8 cellular contexts compared by ENCODE assay signal in genomic region chr3:32502089-32502943, GRCh38. TPM values are rescaled to one million over a fixed set of nuclear protein-coding genes. Genes with fewer than 3 reads are reported as not detected.
DNase-seq lines count a peak whose midpoint lies in the region; ATAC-seq and TF ChIP-seq lines count a peak whose summit lies in the region.

TSS of gene CMTM6 (minus strand) at chr3:32502852. CDS start at chr3:32502745, 107 bp downstream.

- peak within 1 kb of the TSS; percentile 97 for H3K4me3 Mint-ChIP-seq in type B pancreatic cell

- H3K36me3 ChIP-seq in HAP-1 (replicated peaks), result no peaks in the 10 kb centered on the region
- H3K36me3 ChIP-seq in MM.1S (replicated peaks; ENCODE audit: insufficient read depth, low read length), result no peaks in the 10 kb centered on the region
- no peaks in the 10 kb centered on the region for H3K36me3 ChIP-seq in adrenal gland (replicated peaks in 1 of 2)
- peaks cover 0 to 12% (median 0%) of the 10 kb centered on the region in 9 donors for H3K36me3 ChIP-seq in heart right ventricle

- peak; percentile 27 to 60 for TF ChIP-seq POLR2A in adrenal gland (IDR thresholded peaks at IDR 0.05)

- in situ Hi-C loops in HAP-1 (cut with MboI; ENCODE audit: low sequenced_read_pairs), result loop anchor here (25.0 kb wide), 1 partner anchor 435 kb away; no protein-coding TSS in a partner anchor

- intact Hi-C loops in T-helper 1 cell treated with Interleukin-12 subunit alpha and Interleukin-12 subunit beta and Interleukin-4 antibody, amounts not matched to agents 30 ng/mL and 1 ng/mL, for 36 hours (cut with micrococcal nuclease), result loop anchor here (1.0 to 2.0 kb wide), 15 partner anchors 34 to 1296 kb away; partner anchors contain the start of genes CMTM7, CMTM8, CNOT10 and DYNC1LI1
- intact Hi-C loops in adrenal gland (cut with DNase I) (no loop called here), heart right ventricle (cut with DNase I) (loop anchor here in 3 of 10 donors (10.0 kb wide), 1 partner anchor 72 kb away; the partner anchor contains the start of gene DYNC1LI1 (in 3 of the 3)), posterior vena cava (cut with DNase I) (loop anchor here in 1 of 2 donors (5.0 kb wide), 1 partner anchor 165 kb away; no protein-coding TSS in a partner anchor)

- H3K9me3 ChIP-seq in HAP-1 (no peaks in the 10 kb centered on the region), MM.1S (replicated peaks; ENCODE audit: insufficient read depth, low read length) (no peaks in the 10 kb centered on the region), adrenal gland (replicated peaks in 1 of 3) (no peaks in the 10 kb centered on the region), heart right ventricle (no peaks in the 10 kb centered on the region)

- WGBS in adrenal gland, 4 donors, result 0% methylated on average over 23 to 62 of the region's 62 CpGs
- 0% methylated on average over 56 to 62 of the region's 62 CpGs for WGBS in heart right ventricle, 2 donors

- H3K4me3 ChIP-seq in HAP-1, result peak within 1 kb of the TSS; percentile 92
- H3K4me3 ChIP-seq in MM.1S (ENCODE audit: low read length), result peak within 1 kb of the TSS; percentile 99
- peak within 1 kb of the TSS; percentile 68 to 98 (median 90) for H3K4me3 ChIP-seq in adrenal gland
- peak within 1 kb of the TSS; percentile 61 to 97 (median 84) for H3K4me3 ChIP-seq in heart right ventricle

- H3K9me3 Mint-ChIP-seq in type B pancreatic cell, result no peaks in the 10 kb centered on the region

- peaks cover 20% of the 10 kb centered on the region for H3K4me1 Mint-ChIP-seq in type B pancreatic cell (ENCODE audit: unreplicated experiment)

- H3K27ac ChIP-seq in MM.1S (ENCODE audit: low read length), result peak within 1 kb of the TSS; percentile 86
- peak within 1 kb of the TSS; percentile 91 to 98 (median 93) for H3K27ac ChIP-seq in adrenal gland
- peak within 1 kb of the TSS; percentile 75 to 99 (median 96) for H3K27ac ChIP-seq in heart right ventricle

- no peaks in the 10 kb centered on the region for H3K27me3 Mint-ChIP-seq in type B pancreatic cell

- H3K36me3 Mint-ChIP-seq in type B pancreatic cell, result no peaks in the 10 kb centered on the region

- peak; percentile 87 for DNase-seq in GM10266 (ENCODE audit: extremely low spot score)
- peak; percentile 88 to 98 for DNase-seq in HAP-1 (ENCODE audit: low spot score in 2 of 2)
- DNase-seq in MM.1S, result peak; percentile 70
- DNase-seq in adrenal gland, result peak; percentile 77 to 88 (median 83)
- DNase-seq in heart right ventricle, result peak; percentile 81 to 83
- peak; percentile 94 for DNase-seq in posterior vena cava (ENCODE audit: low spot score)
- DNase-seq in type B pancreatic cell (ENCODE audit: extremely low spot score, unreplicated experiment), result peak; percentile 79

- TF ChIP-seq CTCF in GM10266 (IDR thresholded peaks at IDR 0.05; ENCODE audit: control insufficient read depth, insufficient read depth, low read depth, missing control alignments) (no peak), MM.1S (IDR thresholded peaks at IDR 0.05; ENCODE audit: low read length) (no peak), adrenal gland (IDR thresholded peaks at IDR 0.05) (no peak), heart right ventricle (IDR thresholded peaks at IDR 0.05) (no peak), type B pancreatic cell (conservative IDR thresholded peaks at IDR 0.05) (no peak)

- peak within 1 kb of the TSS; percentile 90 for H3K27ac Mint-ChIP-seq in type B pancreatic cell

- peaks cover 13% of the 10 kb centered on the region for H3F3A ChIP-seq in MM.1S (ENCODE audit: insufficient read depth, low read length)

- H3K9ac ChIP-seq in MM.1S (ENCODE audit: low read length), result peak within 1 kb of the TSS; percentile 78

- no peaks in the 10 kb centered on the region for H4K20me1 ChIP-seq in MM.1S (ENCODE audit: insufficient read depth, low read length)

- H3K4me1 ChIP-seq in HAP-1 (peaks cover 16% of the 10 kb centered on the region), MM.1S (ENCODE audit: low read length) (0 out of 2 replicates have a peak, but pooled peaks cover 3% of the 10 kb centered on the region), adrenal gland (replicated peaks in 1 of 2) (peaks cover 4 to 17% of the 10 kb centered on the region in 2 donors), heart right ventricle (peaks cover 0 to 48% (median 19%) of the 10 kb centered on the region in 9 donors)

- ATAC-seq in heart right ventricle, result peak; percentile 94 to 97 (median 96)

- H3K4me2 ChIP-seq in MM.1S (ENCODE audit: low read depth, low read length), result peak within 1 kb of the TSS; percentile 85

- peaks cover 34% of the 10 kb centered on the region for H3K79me2 ChIP-seq in MM.1S (ENCODE audit: low read length)

- H3K9me2 ChIP-seq in MM.1S (replicated peaks; ENCODE audit: insufficient read depth, low read length), result no peaks in the 10 kb centered on the region

- H3K27me3 ChIP-seq in HAP-1 (ENCODE audit: low read depth), result no peaks in the 10 kb centered on the region
- H3K27me3 ChIP-seq in MM.1S (replicated peaks; ENCODE audit: insufficient read depth, low read length), result no peaks in the 10 kb centered on the region
- no peaks in the 10 kb centered on the region for H3K27me3 ChIP-seq in adrenal gland
- H3K27me3 ChIP-seq in heart right ventricle, result no peaks in the 10 kb centered on the region

- peak within 1 kb of the TSS; percentile 99 for H2AFZ ChIP-seq in MM.1S (ENCODE audit: low read length)

RNA-seq across cellular contexts. Expression of gene CMTM6, which starts in this region (rescaled TPM):
- total RNA-seq in T-helper 1 cell treated with Interleukin-12 subunit alpha and Interleukin-12 subunit beta and Interleukin-4 antibody, amounts not matched to agents 30 ng/mL and 1 ng/mL, for 36 hours, result 74.4 and 75.0 TPM in 2 replicates
- 10 to 100 TPM; 33.7 to 57.7 (median 43.9) TPM for total RNA-seq in adrenal gland
- 10 to 100 TPM; 13.5 to 32.0 (median 17.0) TPM for polyA plus RNA-seq in adrenal gland
- 10 to 100 TPM in 7 of 10 donors, 1 to 10 TPM in 3; 8.5 to 23.8 (median 11.6) TPM for total RNA-seq in heart right ventricle
- 1 to 10 TPM; 8.5 to 9.4 TPM for polyA plus RNA-seq in heart right ventricle
- 10 to 100 TPM; 31.7 to 32.0 TPM for total RNA-seq in posterior vena cava
- total RNA-seq in type B pancreatic cell (ENCODE audit: low replicate concordance), result 37.5 and 51.2 TPM in 2 replicates

Comparison
In these comparisons a context has a peak if more than half of its experiments do, and no peak if none do; other contexts are left out.
1. Peak in every context shown above with its lines: DNase-seq, ATAC-seq, H3K4me3 ChIP-seq and H3K27ac ChIP-seq.